In the genomic region with DNA sequence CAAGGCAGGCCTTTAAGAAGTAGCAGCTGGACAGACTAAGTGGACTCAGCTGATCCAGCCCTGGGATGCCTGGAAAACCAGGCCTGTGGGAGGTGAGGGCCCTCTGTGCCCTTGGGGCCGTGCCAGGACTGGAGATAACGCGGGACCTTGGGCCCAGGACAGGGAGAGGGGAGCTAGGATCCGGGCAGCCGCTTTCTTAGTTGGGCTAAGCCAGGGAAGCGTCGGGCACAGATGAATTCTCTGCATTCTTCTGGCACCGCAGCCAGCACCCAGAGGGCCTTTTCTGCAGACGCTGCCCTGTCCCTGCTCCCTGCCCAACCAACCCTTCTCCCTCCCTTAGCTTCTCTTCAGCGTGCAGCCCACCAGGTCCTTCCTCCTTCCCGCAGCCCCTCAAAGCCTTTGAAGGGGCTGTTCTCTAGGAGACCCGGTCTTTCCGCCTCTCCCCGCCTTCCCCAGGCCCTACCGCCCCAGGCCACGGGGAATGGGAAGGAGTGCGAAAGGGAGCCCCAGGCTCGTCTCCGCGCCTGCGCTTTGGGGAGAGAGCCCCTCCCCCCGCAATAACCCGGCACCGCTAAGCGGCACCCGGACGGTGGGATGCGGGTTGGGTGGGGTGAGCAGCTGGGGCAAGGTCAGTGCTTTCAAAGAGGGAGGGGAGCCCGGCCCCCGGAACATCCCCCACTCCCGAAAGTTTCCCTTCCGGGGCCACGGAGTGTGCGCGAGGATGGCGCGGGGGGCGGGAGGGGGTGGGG, we compare ENCODE assay signal across 8 cellular contexts. TPM values are rescaled to one million over a fixed set of nuclear protein-coding genes. Genes with fewer than 3 reads are reported as not detected.
DNase-seq lines count a peak whose midpoint lies in the region; ATAC-seq, FAIRE-seq and TF ChIP-seq lines count a peak whose summit lies in the region.

No MANE protein-coding gene starts in this region.

- FAIRE-seq in bronchial epithelial cell (lab: Jason Lieb, UNC) = no peak

- peak overlapping the region; percentile 65 for H3K27ac ChIP-seq in KOPT-K1 (ENCODE audit: low read depth, low read length, poor library complexity, severe bottlenecking)

- H3K36me3 ChIP-seq in KOPT-K1 (ENCODE audit: insufficient read depth, low read length) (peaks cover 6% of the 10 kb centered on the region; the same call in 1 of the 2 replicates), bronchial epithelial cell (ENCODE audit: control insufficient read depth, insufficient read depth, low read length) (no peaks in the 10 kb centered on the region)

- ATAC-seq in GM19455 (IDR thresholded peaks at IDR 0.05; ENCODE audit: unreplicated experiment) = no peak

- peak; percentile 80 for DNase-seq in activated effector memory CD4-positive, alpha-beta T cell treated with anti-CD3 and anti-CD28 coated beads, Interleukin-2, amount 50 U/mL, for 16 hours
- no peak for DNase-seq in activated effector memory CD4-positive, alpha-beta T cell treated with Interleukin-2 at 50 U/mL for 16 hours
- DNase-seq in T-helper 22 cell (ENCODE audit: low read depth) (peak; percentile 32), bronchial epithelial cell (ENCODE audit: low read depth) (peak; percentile 16), iPS-NIHi11 (ENCODE audit: low spot score) (peak; percentile 91), skeletal muscle cell (ENCODE audit: low read depth) (no peak)

- no peaks in the 10 kb centered on the region for H3K9me3 ChIP-seq in KOPT-K1 (ENCODE audit: insufficient read depth, low read length, poor library complexity, severe bottlenecking)

- H3K4me3 ChIP-seq in bronchial epithelial cell (ENCODE audit: low read depth, low read length) (peak overlapping the region; percentile 78), skeletal muscle cell (ENCODE audit: low read depth, low read length) (peak overlapping the region; percentile 86)

- TF ChIP-seq CTCF in bronchial epithelial cell (IDR thresholded peaks at IDR 0.05; ENCODE audit: insufficient read depth, low read length, severe bottlenecking) = no peak

- H3K27me3 ChIP-seq in bronchial epithelial cell (ENCODE audit: control insufficient read depth, insufficient read depth, low read length) = no peaks in the 10 kb centered on the region

RNA-seq across cellular contexts. Expression of gene NCKAP5L, which starts 0.7 kb away (rescaled TPM):
- total RNA-seq in bronchial epithelial cell = 3.1 and 3.7 TPM in 2 replicates

RNA-seq across cellular contexts. Expression of gene BCDIN3D, which starts 15.4 kb away (rescaled TPM):
- 6.8 and 7.4 TPM in 2 replicates for total RNA-seq in bronchial epithelial cell

Comparison
In these comparisons a context has a peak if more than half of its experiments do, and no peak if none do; other contexts are left out.
1. DNase-seq: peak in activated effector memory CD4-positive, alpha-beta T cell treated with anti-CD3 and anti-CD28 coated beads, Interleukin-2, amount 50 U/mL, for 16 hours (single experiment), T-helper 22 cell (single experiment), bronchial epithelial cell (single experiment) and iPS-NIHi11 (single experiment); none in activated effector memory CD4-positive, alpha-beta T cell treated with Interleukin-2 at 50 U/mL for 16 hours (single experiment) and skeletal muscle cell (single experiment).